In the genomic region with DNA sequence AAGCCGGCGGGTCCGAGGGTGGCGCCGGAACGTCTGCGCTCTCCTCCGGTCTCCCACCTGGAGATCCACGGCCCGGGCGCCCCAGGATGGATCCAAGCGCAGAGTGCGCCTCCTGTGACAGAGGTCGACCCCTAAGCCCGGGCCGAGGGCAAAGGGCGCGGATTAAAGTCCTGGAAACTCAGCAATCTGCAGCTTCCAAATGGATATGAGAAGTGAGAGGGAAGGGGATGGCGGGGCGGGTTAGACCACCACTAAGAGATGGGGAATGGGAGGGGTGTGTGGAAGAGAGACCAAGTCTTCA, we compare ENCODE assay signal across 8 cellular contexts. TPM values are rescaled to one million over a fixed set of nuclear protein-coding genes. Genes with fewer than 3 reads are reported as not detected.
DNase-seq lines count a peak whose midpoint lies in the region; ATAC-seq and TF ChIP-seq lines count a peak whose summit lies in the region.

No MANE protein-coding gene starts in this region.

- H3K79me2 ChIP-seq in DND-41 (ENCODE audit: insufficient read depth, low read length) = 0 out of 2 replicates have a peak, but pooled peaks cover 2% of the 10 kb centered on the region

- peaks cover 29% of the 10 kb centered on the region for H3K4me1 ChIP-seq in DND-41 (ENCODE audit: insufficient read depth, low read length)
- no peaks in the 10 kb centered on the region for H3K4me1 ChIP-seq in prostate gland (replicated peaks)

- no peak for TF ChIP-seq CTCF in DND-41 (IDR thresholded peaks at IDR 0.05; ENCODE audit: borderline replicate concordance, extremely low read depth, low read length, poor library complexity, severe bottlenecking)
- no peak for TF ChIP-seq CTCF in fibroblast of villous mesenchyme (IDR thresholded peaks at IDR 0.05; ENCODE audit: insufficient read depth, low read depth, low read length)
- no peak for TF ChIP-seq CTCF in prostate gland (IDR thresholded peaks at IDR 0.05)
- no peak for TF ChIP-seq CTCF in GM13976 (IDR thresholded peaks at IDR 0.05; ENCODE audit: borderline replicate concordance, control extremely low read depth, extremely low read depth, insufficient read depth, missing control alignments)

- H3K27me3 ChIP-seq in DND-41 (ENCODE audit: insufficient read depth, low read length, poor library complexity) = no peaks in the 10 kb centered on the region
- H3K27me3 ChIP-seq in prostate gland (replicated peaks; ENCODE audit: insufficient read depth) = no peaks in the 10 kb centered on the region

- in situ Hi-C loops in GM13976 (cut with MboI; ENCODE audit: low sequenced_read_pairs, unreplicated experiment) = no loop called here

- intact Hi-C loops in prostate gland (cut with DNase I) = no loop called here

- no peak for ATAC-seq in DND-41 (ENCODE audit: insufficient read depth, low read depth)
- no peak for ATAC-seq in HG03460 (IDR thresholded peaks at IDR 0.05; ENCODE audit: unreplicated experiment)

- H3K27ac ChIP-seq in DND-41 (ENCODE audit: low read length) (no peak overlapping the region), SK-N-MC (no peak overlapping the region), prostate gland (peak overlapping the region; percentile 49 to 69)

- 12% methylated on average over 14 of the region's 20 CpGs for WGBS in prostate gland

- DNase-seq in DND-41 = no peak
- no peak for DNase-seq in SK-N-MC (ENCODE audit: low read depth, low spot score)
- DNase-seq in fibroblast of villous mesenchyme (ENCODE audit: low read depth) = no peak
- DNase-seq in prostate gland (ENCODE audit: low spot score) = no peak
- DNase-seq in dedifferentiated amniotic fluid mesenchymal stem cell (ENCODE audit: extremely low spot score) = no peak
- DNase-seq in RPMI8226 = no peak
- no peak for DNase-seq in GM13976 (ENCODE audit: low spot score)

- peaks cover 13% of the 10 kb centered on the region; the same call in 1 of the 2 replicates for H4K20me1 ChIP-seq in DND-41 (ENCODE audit: insufficient read depth, low read length)

- H3K9me3 ChIP-seq in DND-41 (ENCODE audit: insufficient read depth, low read length, severe bottlenecking) (no peaks in the 10 kb centered on the region), SK-N-MC (ENCODE audit: low read depth, low read length) (no peaks in the 10 kb centered on the region), prostate gland (no peaks in the 10 kb centered on the region)

- no peak overlapping the region for H2AFZ ChIP-seq in DND-41 (ENCODE audit: low read depth, low read length)

- no peak for TF ChIP-seq POLR2A in prostate gland (IDR thresholded peaks at IDR 0.05)

- H3K9ac ChIP-seq in DND-41 (ENCODE audit: low read depth, low read length) (peak overlapping the region; percentile 92), SK-N-MC (ENCODE audit: insufficient read length) (peak overlapping the region; percentile 66)

- peak overlapping the region in 1 of 2 experiments; percentile 97; a peak in 3 of 4 replicates for H3K4me3 ChIP-seq in DND-41 (ENCODE audit: low read depth in 1 of 2, low read length in 2 of 2)
- H3K4me3 ChIP-seq in SK-N-MC = peak overlapping the region; percentile 84
- peak overlapping the region; percentile 91 for H3K4me3 ChIP-seq in fibroblast of villous mesenchyme (ENCODE audit: low read depth, low read length)
- H3K4me3 ChIP-seq in prostate gland = peak overlapping the region; percentile 64 to 65

- peaks cover 39% of the 10 kb centered on the region for H3K36me3 ChIP-seq in DND-41 (ENCODE audit: insufficient read depth, low read length)
- peaks cover 3% of the 10 kb centered on the region for H3K36me3 ChIP-seq in SK-N-MC (ENCODE audit: insufficient read depth, low read length)
- no peaks in the 10 kb centered on the region for H3K36me3 ChIP-seq in prostate gland

- peak overlapping the region; percentile 94 for H3K4me2 ChIP-seq in DND-41 (ENCODE audit: insufficient read depth, low read length)

RNA-seq across cellular contexts. Expression of gene MICAL1, which starts 0.7 kb away (rescaled TPM):
- total RNA-seq in fibroblast of villous mesenchyme (54.1 and 55.3 TPM in 2 replicates), prostate gland (10 to 100 TPM; 13.9 to 55.4 TPM)

RNA-seq across cellular contexts. Expression of gene SMPD2, which starts 15.7 kb away (rescaled TPM):
- total RNA-seq in fibroblast of villous mesenchyme (7.3 and 11.3 TPM in 2 replicates), prostate gland (10 to 100 TPM; 10.2 to 24.2 TPM)

RNA-seq across cellular contexts. Expression of gene PPIL6, which starts 15.8 kb away (rescaled TPM):
- total RNA-seq in fibroblast of villous mesenchyme (0.97 and 1.7 TPM in 2 replicates), prostate gland (1 to 10 TPM; 4.2 to 6.0 TPM)

RNA-seq across cellular contexts. Expression of gene ZBTB24, which starts 26.8 kb away (rescaled TPM):
- total RNA-seq in fibroblast of villous mesenchyme (8.1 and 10.4 TPM in 2 replicates), prostate gland (10 to 100 TPM in 1 of 2 donors, 1 to 10 TPM in 1; 8.2 to 12.8 TPM)

Comparison
In these comparisons a context has a peak if more than half of its experiments do, and no peak if none do; other contexts are left out.
1. H3K27ac ChIP-seq: peak in prostate gland (2 of 2); none in DND-41 (single experiment) and SK-N-MC (single experiment).